23 cellular contexts compared by ENCODE assay signal in genomic region chr16:80029706-80030481, GRCh38.
DNase-seq lines count a peak whose midpoint lies in the region; ATAC-seq, FAIRE-seq and TF ChIP-seq lines count a peak whose summit lies in the region.
"Had no signal": no experiment of that assay in that cellular context is flagged by ENCODE, and none has a peak within 500 bp of the region (broad histone marks: within the 10 kb centered on the region; RNA-seq: fewer than 3 reads in every experiment).

No MANE protein-coding gene starts in this region.

- no peak overlapping the region for H2BK15ac ChIP-seq in mesenchymal stem cell (ENCODE audit: low read depth, poor library complexity, severe bottlenecking)

- DNase-seq in M059J (ENCODE audit: low read depth), result peak; percentile 22
- DNase-seq in bronchial epithelial cell (ENCODE audit: low read depth), result peak; percentile 83
- DNase-seq in mesenchymal stem cell, result no peak
- DNase-seq in activated T-helper 1 cell treated with anti-CD3 and anti-CD28 coated beads, Interleukin-12 subunit alpha, Interleukin-12 subunit beta, Interleukin-2, Interleukin-4 antibody, amounts not matched to agents 30 ng/mL and 10 ng/mL and 1 ng/mL, durations not matched to agents 14 hours and 24 hours and 36 hours (ENCODE audit: low spot score), result no peak
- no peak for DNase-seq in NCI-H146 treated with DMSO at 0.1 percent for 48 hours (lab: John Stamatoyannopoulos, UW; ENCODE audit: unreplicated experiment)
- DNase-seq in G401 (ENCODE audit: low spot score), result no peak
- DNase-seq: ACHN; CD4-positive, alpha-beta T cell; GDM1; GOT3; HCEC 1CT; IMR-90; MV-4-11; NCI-H1694 treated with DMSO at 0.1 percent for 48 hours; NCI-H2081 treated with DMSO at 0.1 percent for 48 hours; NCI-H446; OCI-M1; Right ventricle myocardium superior had no signal

- no peak overlapping the region for H3K4me3 Mint-ChIP-seq in activated T-helper 1 cell treated with anti-CD3 and anti-CD28 coated beads, Interleukin-12 subunit alpha, Interleukin-12 subunit beta, Interleukin-2, Interleukin-4 antibody, amounts not matched to agents 30 ng/mL and 10 ng/mL and 1 ng/mL, durations not matched to agents 14 hours and 24 hours and 36 hours
- H3K4me3 Mint-ChIP-seq: CD4-positive, alpha-beta T cell had no signal

- peaks cover 7% of the 10 kb centered on the region for H3K9me3 ChIP-seq in mesenchymal stem cell (ENCODE audit: control insufficient read depth, low read length)

- H3K4me1 Mint-ChIP-seq in activated T-helper 1 cell treated with anti-CD3 and anti-CD28 coated beads, Interleukin-12 subunit alpha, Interleukin-12 subunit beta, Interleukin-2, Interleukin-4 antibody, amounts not matched to agents 30 ng/mL and 10 ng/mL and 1 ng/mL, durations not matched to agents 14 hours and 24 hours and 36 hours (ENCODE audit: low read depth), result peaks cover 13% of the 10 kb centered on the region

- H3K36me3 Mint-ChIP-seq in activated T-helper 1 cell treated with anti-CD3 and anti-CD28 coated beads, Interleukin-12 subunit alpha, Interleukin-12 subunit beta, Interleukin-2, Interleukin-4 antibody, amounts not matched to agents 30 ng/mL and 10 ng/mL and 1 ng/mL, durations not matched to agents 14 hours and 24 hours and 36 hours (ENCODE audit: low read depth), result no peaks in the 10 kb centered on the region

- H3K9ac ChIP-seq in mesenchymal stem cell (ENCODE audit: low read length), result no peak overlapping the region
- H3K9ac ChIP-seq: BLaER1 had no signal

- no peak overlapping the region for H3K18ac ChIP-seq in mesenchymal stem cell (ENCODE audit: low read depth in 1 of 2, low read length in 2 of 2)

- H3K79me1 ChIP-seq in mesenchymal stem cell (replicated peaks; ENCODE audit: low read length, poor library complexity, severe bottlenecking), result no peaks in the 10 kb centered on the region

- in situ Hi-C loops in G401 (cut with HindIII; ENCODE audit: low sequenced_read_pairs), result no loop called here

- H4K91ac ChIP-seq in mesenchymal stem cell (ENCODE audit: low read length), result no peak overlapping the region

- WGBS in mesenchymal stem cell, result 84% methylated on average over 9 of the region's 9 CpGs

- no peak for FAIRE-seq in bronchial epithelial cell (lab: Jason Lieb, UNC)
- FAIRE-seq: GM18507 had no signal

- H3K4me3 ChIP-seq in bronchial epithelial cell (ENCODE audit: low read depth, low read length) (no peak overlapping the region), mesenchymal stem cell (ENCODE audit: insufficient read depth in 1 of 2, low read depth in 1 of 2, low read length in 2 of 2) (no peak overlapping the region)
- H3K4me3 ChIP-seq: BLaER1, SK-N-MC had no signal

- no peak overlapping the region for H3K27ac ChIP-seq in mesenchymal stem cell (ENCODE audit: low read length, poor library complexity, severe bottlenecking)
- H3K27ac ChIP-seq: BLaER1, SK-N-MC had no signal

- no peak overlapping the region for H2BK12ac ChIP-seq in mesenchymal stem cell (ENCODE audit: low read length in 2 of 2)

- no peak overlapping the region for H3K23ac ChIP-seq in mesenchymal stem cell (ENCODE audit: low read length in 2 of 2)

- no peak overlapping the region for H2BK120ac ChIP-seq in mesenchymal stem cell (ENCODE audit: low read depth, low read length)

- no peak overlapping the region for H2BK5ac ChIP-seq in mesenchymal stem cell (ENCODE audit: low read depth, low read length, poor library complexity, severe bottlenecking)

- H4K8ac ChIP-seq in mesenchymal stem cell (ENCODE audit: low read length), result no peak overlapping the region

- peaks cover 5% of the 10 kb centered on the region for H3K9me3 Mint-ChIP-seq in activated T-helper 1 cell treated with anti-CD3 and anti-CD28 coated beads, Interleukin-12 subunit alpha, Interleukin-12 subunit beta, Interleukin-2, Interleukin-4 antibody, amounts not matched to agents 30 ng/mL and 10 ng/mL and 1 ng/mL, durations not matched to agents 14 hours and 24 hours and 36 hours

- ATAC-seq in esophagus mucosa (peak; percentile 63), HG02885 (IDR thresholded peaks at IDR 0.05; ENCODE audit: poor library complexity, unreplicated experiment) (no peak)

- no peak overlapping the region for H3K4ac ChIP-seq in mesenchymal stem cell (ENCODE audit: low read depth in 1 of 2, low read length in 2 of 2)

- H3K4me2 ChIP-seq in mesenchymal stem cell (ENCODE audit: low read length, poor library complexity, severe bottlenecking), result no peak overlapping the region
- H3K4me2 ChIP-seq: BLaER1 had no signal

- H3K27me3 Mint-ChIP-seq in activated T-helper 1 cell treated with anti-CD3 and anti-CD28 coated beads, Interleukin-12 subunit alpha, Interleukin-12 subunit beta, Interleukin-2, Interleukin-4 antibody, amounts not matched to agents 30 ng/mL and 10 ng/mL and 1 ng/mL, durations not matched to agents 14 hours and 24 hours and 36 hours (ENCODE audit: insufficient read depth), result no peaks in the 10 kb centered on the region

- no peak overlapping the region for H2AFZ ChIP-seq in mesenchymal stem cell (ENCODE audit: low read depth, low read length)

- no peaks in the 10 kb centered on the region for H3K27me3 ChIP-seq in bronchial epithelial cell (ENCODE audit: control insufficient read depth, insufficient read depth, low read length)
- H3K27me3 ChIP-seq in mesenchymal stem cell (ENCODE audit: control insufficient read depth in 1 of 2, insufficient read depth in 1 of 2, low read length in 2 of 2), result no peaks in the 10 kb centered on the region
- H3K27me3 ChIP-seq: BLaER1 had no signal

- intact Hi-C loops in activated T-helper 1 cell treated with anti-CD3 and anti-CD28 coated beads, Interleukin-12 subunit alpha, Interleukin-12 subunit beta, Interleukin-2, Interleukin-4 antibody, amounts not matched to agents 30 ng/mL and 10 ng/mL and 1 ng/mL, durations not matched to agents 14 hours and 24 hours and 36 hours (cut with micrococcal nuclease), result no loop called here

- TF ChIP-seq CTCF in bronchial epithelial cell (IDR thresholded peaks at IDR 0.05; ENCODE audit: insufficient read depth, low read length, severe bottlenecking), result no peak

- peaks cover 6% of the 10 kb centered on the region for H3K4me1 ChIP-seq in mesenchymal stem cell (ENCODE audit: control insufficient read depth, insufficient read depth, low read depth, low read length)

- H3K36me3 ChIP-seq in bronchial epithelial cell (ENCODE audit: control insufficient read depth, insufficient read depth, low read length) (no peaks in the 10 kb centered on the region), mesenchymal stem cell (ENCODE audit: control insufficient read depth in 1 of 2, insufficient read depth in 2 of 2, low read depth in 1 of 2, low read length in 2 of 2) (no peaks in the 10 kb centered on the region)
- H3K36me3 ChIP-seq: BLaER1 had no signal

- peak overlapping the region; percentile 54 for H2AK5ac ChIP-seq in mesenchymal stem cell (ENCODE audit: low read length, severe bottlenecking)

- H3K27ac Mint-ChIP-seq in activated T-helper 1 cell treated with anti-CD3 and anti-CD28 coated beads, Interleukin-12 subunit alpha, Interleukin-12 subunit beta, Interleukin-2, Interleukin-4 antibody, amounts not matched to agents 30 ng/mL and 10 ng/mL and 1 ng/mL, durations not matched to agents 14 hours and 24 hours and 36 hours, result no peak overlapping the region
- H3K27ac Mint-ChIP-seq: CD4-positive, alpha-beta T cell had no signal

- no peak overlapping the region for H3K14ac ChIP-seq in mesenchymal stem cell (ENCODE audit: low read length in 2 of 2)

Comparison
In these comparisons a context has a peak if more than half of its experiments do, and no peak if none do; other contexts are left out.
1. DNase-seq: peak in M059J (single experiment) and bronchial epithelial cell (single experiment); none in mesenchymal stem cell (single experiment), activated T-helper 1 cell treated with anti-CD3 and anti-CD28 coated beads, Interleukin-12 subunit alpha, Interleukin-12 subunit beta, Interleukin-2, Interleukin-4 antibody, amounts not matched to agents 30 ng/mL and 10 ng/mL and 1 ng/mL, durations not matched to agents 14 hours and 24 hours and 36 hours (single experiment), NCI-H146 treated with DMSO at 0.1 percent for 48 hours (single experiment) and G401 (single experiment).